8 cellular contexts compared by ENCODE assay signal in genomic region chr1:25520446-25521061, GRCh38. TPM values are rescaled to one million over a fixed set of nuclear protein-coding genes. Genes with fewer than 3 reads are reported as not detected.
DNase-seq lines count a peak whose midpoint lies in the region; ATAC-seq and TF ChIP-seq lines count a peak whose summit lies in the region.

No MANE protein-coding gene starts in this region.

- CTCF ChIA-PET in OCI-LY7 (lab: Charles Lee; ENCODE audit: unreplicated experiment): interaction anchor here (0.7 to 1.7 kb wide), 4 partner anchors 33 to 289 kb away, joined by 4 to 5 read pairs (median 4); no protein-coding TSS in a partner anchor

- H2AK5ac ChIP-seq in H9 (ENCODE audit: insufficient read length, low read length): no peak overlapping the region

- no peak for ATAC-seq in thoracic aorta (ENCODE audit: insufficient number of reproducible peaks, low FRiP score, low read depth)
- ATAC-seq in HG02759 (IDR thresholded peaks at IDR 0.05; ENCODE audit: unreplicated experiment): no peak

- H4K8ac ChIP-seq in H9 (replicated peaks; ENCODE audit: insufficient read length, low read depth, low read length): no peak overlapping the region

- peaks cover 17 to 19% of the 10 kb centered on the region in 2 experiments for H3K4me1 Mint-ChIP-seq in H9
- H3K4me1 Mint-ChIP-seq in activated T-cell treated with anti-CD3 and anti-CD28 coated beads, Interleukin-2, amount 50 U/mL, for 24 hours (ENCODE audit: low read depth): peaks cover 6% of the 10 kb centered on the region

- POLR2A ChIA-PET in OCI-LY7 (lab: Charles Lee): interaction anchor here (0.5 to 1.0 kb wide), 7 partner anchors 15 to 302 kb away, joined by 3 to 4 read pairs (median 4); partner anchors contain the start of gene LDLRAP1

- no TSS peak for BruUV-seq in OCI-LY7 (replicated peaks; lab: Mats Ljungman, UMichigan)

- no peak overlapping the region for H2BK15ac ChIP-seq in H9 (ENCODE audit: low read depth, low read length)

- WGBS in H9 (ENCODE audit: extremely low coverage, insufficient read length, low lambda C conversion rate): no CpG with 5 or more reads among the region's 4 CpGs

- H3K9me3 ChIP-seq in H9 (ENCODE audit: control insufficient read depth, low read depth, low read length) (no peaks in the 10 kb centered on the region), OCI-LY7 (ENCODE audit: low read length) (no peaks in the 10 kb centered on the region), neutrophil (no peaks in the 10 kb centered on the region), thoracic aorta (peaks cover 3% of the 10 kb centered on the region)

- H3K4me1 ChIP-seq in H9 (ENCODE audit: insufficient read depth, low read length) (peaks cover 5% of the 10 kb centered on the region; the same call in 1 of the 2 replicates), OCI-LY7 (ENCODE audit: insufficient read depth, low read length, poor library complexity, severe bottlenecking) (peaks cover 4% of the 10 kb centered on the region), neutrophil (ENCODE audit: control insufficient read depth in 1 of 2, insufficient read depth in 1 of 2, low read depth in 1 of 2, low read length in 1 of 2) (no peaks in the 10 kb centered on the region), thoracic aorta (ENCODE audit: control insufficient read depth in 1 of 2, low read depth in 2 of 2) (no peaks in the 10 kb centered on the region)

- H4K20me1 ChIP-seq in H9 (ENCODE audit: control insufficient read depth, insufficient read depth, insufficient read length): no peaks in the 10 kb centered on the region
- H4K20me1 ChIP-seq in OCI-LY7 (ENCODE audit: insufficient read depth, low read length): no peaks in the 10 kb centered on the region

- intact Hi-C loops in OCI-LY7 (cut with micrococcal nuclease; ENCODE audit: unreplicated experiment): loop anchor here (1.0 to 5.0 kb wide), 3 partner anchors 16 to 292 kb away; no protein-coding TSS in a partner anchor

- H3K4me2 ChIP-seq in H9 (ENCODE audit: insufficient read depth, insufficient read length, low read length) (no peak overlapping the region), OCI-LY7 (ENCODE audit: low read length) (no peak overlapping the region; the same call in 1 of the 2 replicates)

- H3K4me3 Mint-ChIP-seq in H9: no peak overlapping the region; a peak in 1 of 5 replicates
- no peak overlapping the region for H3K4me3 Mint-ChIP-seq in activated T-cell treated with anti-CD3 and anti-CD28 coated beads, Interleukin-2, amount 50 U/mL, for 24 hours

- no peak overlapping the region for H2BK120ac ChIP-seq in H9 (ENCODE audit: low read depth, low read length, poor library complexity, severe bottlenecking)

- no peak overlapping the region for H3K4me3 ChIP-seq in AG10803 (ENCODE audit: low read length)
- H3K4me3 ChIP-seq in OCI-LY7 (ENCODE audit: low read depth, low read length, poor library complexity, severe bottlenecking): no peak overlapping the region
- no peak overlapping the region for H3K4me3 ChIP-seq in neutrophil (ENCODE audit: low read depth in 1 of 2, low read length in 1 of 2)
- H3K4me3 ChIP-seq in thoracic aorta: no peak overlapping the region

- no peak overlapping the region for H4K5ac ChIP-seq in H9 (ENCODE audit: insufficient read length, low read depth, low read length)

- peak overlapping the region in 2 of 3 experiments; percentile 25 to 79; a peak in 2 of 7 replicates for H3K27ac Mint-ChIP-seq in H9
- H3K27ac Mint-ChIP-seq in activated T-cell treated with anti-CD3 and anti-CD28 coated beads, Interleukin-2, amount 50 U/mL, for 24 hours: no peak overlapping the region

- no peaks in the 10 kb centered on the region for H3K23me2 ChIP-seq in H9 (ENCODE audit: insufficient read length, low read depth, low read length, poor library complexity, severe bottlenecking)

- H2BK12ac ChIP-seq in H9 (ENCODE audit: insufficient read length, low read depth, low read length): no peak overlapping the region

- H2BK5ac ChIP-seq in H9 (ENCODE audit: insufficient read length, low read length): no peak overlapping the region

- no peaks in the 10 kb centered on the region; a peak in 1 of 7 replicates for H3K36me3 Mint-ChIP-seq in H9 (ENCODE audit: insufficient read depth in 1 of 3, low read depth in 3 of 3)
- H3K36me3 Mint-ChIP-seq in activated T-cell treated with anti-CD3 and anti-CD28 coated beads, Interleukin-2, amount 50 U/mL, for 24 hours (ENCODE audit: low read depth): no peaks in the 10 kb centered on the region

- no peak overlapping the region for H4K91ac ChIP-seq in H9 (ENCODE audit: insufficient read length, low read depth, low read length)

- H3K9me3 Mint-ChIP-seq in H9: peaks cover 0 to 5% of the 10 kb centered on the region in 2 experiments; a peak in 2 of 5 replicates
- no peaks in the 10 kb centered on the region for H3K9me3 Mint-ChIP-seq in activated T-cell treated with anti-CD3 and anti-CD28 coated beads, Interleukin-2, amount 50 U/mL, for 24 hours

- DNase-seq in AG10803 (ENCODE audit: low read depth) (peak; percentile 58), H9 (no peak), OCI-LY7 (ENCODE audit: low spot score) (peak; percentile 80), fibroblast of peridontal ligament (ENCODE audit: extremely low read depth) (peak; percentile 77), thoracic aorta (ENCODE audit: low spot score) (no peak)
- peak; percentile 75 for DNase-seq in activated T-cell treated with anti-CD3 and anti-CD28 coated beads, Interleukin-2, amount 50 U/mL, for 24 hours

- no peaks in the 10 kb centered on the region for H3K9me2 ChIP-seq in OCI-LY7 (ENCODE audit: insufficient read depth, low read length)

- H3K4ac ChIP-seq in H9 (ENCODE audit: low read depth, low read length): no peak overlapping the region

- H3K18ac ChIP-seq in H9 (ENCODE audit: insufficient read length, low read depth, low read length): no peak overlapping the region

- H2AFZ ChIP-seq in H9 (ENCODE audit: low read length) (peak overlapping the region; percentile 40), OCI-LY7 (ENCODE audit: low read length) (peak overlapping the region; percentile 81; the same call in 1 of the 2 replicates)

- H3K9ac ChIP-seq in H9 (ENCODE audit: extremely low read depth, insufficient read length, low read length): no peak overlapping the region

- H3K79me2 ChIP-seq in H9 (ENCODE audit: insufficient read depth, low read length) (no peaks in the 10 kb centered on the region), OCI-LY7 (ENCODE audit: insufficient read depth, low read depth, low read length) (no peaks in the 10 kb centered on the region)

- no peak overlapping the region for H3K14ac ChIP-seq in H9 (ENCODE audit: insufficient read depth, low read length)

- H3K79me1 ChIP-seq in H9 (ENCODE audit: insufficient read depth, low read depth, low read length, poor library complexity, severe bottlenecking): no peaks in the 10 kb centered on the region

- peaks cover 7% of the 10 kb centered on the region for H3K27me3 Mint-ChIP-seq in H9 (ENCODE audit: low read depth)
- no peaks in the 10 kb centered on the region for H3K27me3 Mint-ChIP-seq in activated T-cell treated with anti-CD3 and anti-CD28 coated beads, Interleukin-2, amount 50 U/mL, for 24 hours

- H3K27ac ChIP-seq in H9 (ENCODE audit: insufficient read length, low read depth, low read length) (no peak overlapping the region), OCI-LY7 (ENCODE audit: low read depth, low read length, poor library complexity, severe bottlenecking) (no peak overlapping the region), neutrophil (no peak overlapping the region), thoracic aorta (no peak overlapping the region)

- H3T11ph ChIP-seq in H9 (ENCODE audit: low read length): no peak overlapping the region

- no peak overlapping the region for H3K56ac ChIP-seq in H9 (ENCODE audit: insufficient read length, low read depth, low read length)

- TF ChIP-seq CTCF in AG10803 (conservative IDR thresholded peaks at IDR 0.05; ENCODE audit: low read length) (peak; percentile 90), H9 (conservative IDR thresholded peaks at IDR 0.05) (peak; percentile 93), OCI-LY7 (conservative IDR thresholded peaks at IDR 0.05; ENCODE audit: low read length) (peak; percentile 95), neutrophil (IDR thresholded peaks at IDR 0.05) (peak; percentile 52), thoracic aorta (IDR thresholded peaks at IDR 0.05) (peak; percentile 86)

- no peak overlapping the region for H3K23ac ChIP-seq in H9 (ENCODE audit: insufficient read length, low read depth, low read length)

- H2BK20ac ChIP-seq in H9 (ENCODE audit: low read depth, low read length, poor library complexity, severe bottlenecking): no peak overlapping the region

- H3K27me3 ChIP-seq in H9 (ENCODE audit: insufficient read depth, low read length): no peaks in the 10 kb centered on the region
- H3K27me3 ChIP-seq in neutrophil: peaks cover 4% of the 10 kb centered on the region
- H3K27me3 ChIP-seq in thoracic aorta (replicated peaks; ENCODE audit: insufficient read depth): no peaks in the 10 kb centered on the region

- H3K36me3 ChIP-seq in OCI-LY7 (ENCODE audit: insufficient read depth, low read length): no peaks in the 10 kb centered on the region
- H3K36me3 ChIP-seq in neutrophil: no peaks in the 10 kb centered on the region
- no peaks in the 10 kb centered on the region for H3K36me3 ChIP-seq in thoracic aorta

RNA-seq across cellular contexts. Expression of gene LDLRAP1, which starts 22.9 kb away (rescaled TPM):
- total RNA-seq in H9 (2021): 15.7 and 18.9 TPM in 2 replicates
- 12.6 and 14.9 TPM in 2 replicates for total RNA-seq in OCI-LY7 (2014; rRNA removed; shearing (Covaris generic))
- 30.3 and 36.2 TPM in 2 replicates for total RNA-seq in OCI-LY7 (2022)
- total RNA-seq in thoracic aorta: 10 to 100 TPM; 35.2 to 55.2 TPM

Comparison
In these comparisons a context has a peak if more than half of its experiments do, and no peak if none do; other contexts are left out.
1. DNase-seq: peak in AG10803 (single experiment), OCI-LY7 (single experiment), activated T-cell treated with anti-CD3 and anti-CD28 coated beads, Interleukin-2, amount 50 U/mL, for 24 hours (single experiment) and fibroblast of peridontal ligament (single experiment); none in H9 (single experiment) and thoracic aorta (single experiment).
2. Peak in every context shown above with its lines, with median percentiles within 50 percentile points of each other: CTCF ChIP-seq.